In genomic region chr1:147867204-147867603, GRCh38 we compare ENCODE assay signal across 2 cellular contexts. TPM values are rescaled to one million over a fixed set of nuclear protein-coding genes. Genes with fewer than 3 reads are reported as not detected.
"Had no signal": no experiment of that assay in that cellular context is flagged by ENCODE, and none has a peak within 500 bp of the region (broad histone marks: within the 10 kb centered on the region; RNA-seq: fewer than 3 reads in every experiment).

No MANE protein-coding gene starts in this region.

RNA-seq across cellular contexts. Expression of gene GJA8, which starts 35.4 kb away (rescaled TPM):
- total RNA-seq: G401, GM12878 had no signal
- polyA plus RNA-seq: GM12878 had no signal
